In the genomic region with DNA sequence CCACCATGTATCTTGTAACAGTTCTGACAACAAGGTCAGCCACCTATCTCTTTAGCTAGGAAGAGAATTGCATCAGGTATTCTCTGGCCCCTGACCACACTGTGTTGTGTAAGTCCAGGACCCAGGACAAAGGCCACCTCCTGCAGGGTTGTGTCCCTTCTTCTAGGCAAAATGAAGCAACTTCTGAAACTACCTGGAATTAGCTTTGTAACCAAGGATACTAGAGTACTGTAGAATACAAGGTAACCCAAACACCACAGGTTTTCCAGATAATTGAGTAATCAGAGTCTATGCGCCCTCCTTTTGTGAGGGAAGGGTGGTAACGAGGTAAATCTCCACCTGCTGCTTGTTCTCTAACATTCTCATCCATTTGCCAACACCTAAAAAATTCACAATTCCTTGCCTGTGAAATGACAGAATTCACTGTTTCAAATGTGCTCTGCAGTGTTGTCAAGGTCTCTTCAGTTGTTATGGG, we compare ENCODE assay signal across 17 cellular contexts.
"Had no signal": no experiment of that assay in that cellular context is flagged by ENCODE, and none has a peak within 500 bp of the region (broad histone marks: within the 10 kb centered on the region; RNA-seq: fewer than 3 reads in every experiment).

No MANE protein-coding gene starts in this region.

- H3K27me3 ChIP-seq: colonic mucosa, left lung, sigmoid colon, spleen had no signal

- H3K9me3 ChIP-seq: colonic mucosa, left lung, mucosa of descending colon, sigmoid colon, thoracic aorta had no signal

- H3K36me3 ChIP-seq: colonic mucosa, left lung, sigmoid colon, spleen, thoracic aorta had no signal

- H3K4me1 ChIP-seq: colonic mucosa had no signal

- DNase-seq: activated CD4-positive, alpha-beta T cell treated with anti-CD3 and anti-CD28 coated beads, Interleukin-2, amount 50 U/mL, for 1 hour; activated CD8-positive, alpha-beta memory T cell treated with anti-CD3 and anti-CD28 coated beads, Interleukin-2, amount 50 U/mL, for 4 hours; activated effector memory CD4-positive, alpha-beta T cell treated with Interleukin-2 at 50 U/mL for 16 hours; activated naive CD4-positive, alpha-beta T cell treated with anti-CD3 and anti-CD28 coated beads, Interleukin-2, amount 10 ng/mL, durations not matched to agents 7 days and 5 days; activated T-cell treated with anti-CD3 and anti-CD28 coated beads, Interleukin-2, amount 50 U/mL, for 48 hours; aorta; colonic mucosa; kidney; left lung; mucosa of descending colon; naive B cell; sigmoid colon; spleen; stimulated activated CD4-positive, alpha-beta T cell treated with anti-CD3 and anti-CD28 coated beads, Interleukin-4, amount 100 ng/mL, for 4 hours had no signal

- H3K4me3 ChIP-seq: colonic mucosa, left lung, mucosa of descending colon, sigmoid colon, spleen, thoracic aorta had no signal

- ATAC-seq: activated CD4-positive, CD25-positive, alpha-beta regulatory T cell treated with anti-CD3 and anti-CD28 coated beads, Interleukin-2, amount 50 U/mL, for 24 hours; left lung; mucosa of descending colon; stimulated activated memory B cell treated with anti-CD40 and anti-IgM and Interleukin-4, amounts not matched to agents 10 μg/mL and 1 μg/mL and 100 μg/mL, for 72 hours had no signal

- H3K27ac ChIP-seq: colonic mucosa, left lung, sigmoid colon, spleen, thoracic aorta had no signal
